10 cellular contexts compared by ENCODE assay signal in genomic region chr13:40433577-40433976, GRCh38.
A peak's percentile ranks its signal among the peaks of the same experiment; 100 is the strongest.
DNase-seq lines count a peak whose midpoint lies in the region; ATAC-seq and FAIRE-seq lines count a peak whose summit lies in the region.
"Had no signal": no experiment of that assay in that cellular context is flagged by ENCODE, and none has a peak within 500 bp of the region (broad histone marks: within the 10 kb centered on the region; RNA-seq: fewer than 3 reads in every experiment).

No MANE protein-coding gene starts in this region.

- no peak overlapping the region for H2BK15ac ChIP-seq in mesenchymal stem cell (ENCODE audit: low read depth, poor library complexity, severe bottlenecking)

- no peaks in the 10 kb centered on the region for H3K27me3 Mint-ChIP-seq in activated CD4-positive, alpha-beta T cell treated with anti-CD3 and anti-CD28 coated beads, Interleukin-2, amount 10 ng/mL, durations not matched to agents 7 days and 5 days

- H3K9me3 Mint-ChIP-seq in activated CD4-positive, alpha-beta T cell treated with anti-CD3 and anti-CD28 coated beads, Interleukin-2, amount 10 ng/mL, durations not matched to agents 7 days and 5 days, result peaks cover 8% of the 10 kb centered on the region

- no peak overlapping the region for H3K4me3 ChIP-seq in small intestine (ENCODE audit: low read depth in 1 of 2, low read length in 2 of 2)
- H3K4me3 ChIP-seq in mesenchymal stem cell (ENCODE audit: insufficient read depth in 1 of 2, low read depth in 1 of 2, low read length in 2 of 2), result no peak overlapping the region

- no peak overlapping the region for H3K14ac ChIP-seq in mesenchymal stem cell (ENCODE audit: low read length in 2 of 2)

- POLR2A ChIA-PET in activated CD4-positive, alpha-beta T cell treated with anti-CD3 and anti-CD28 coated beads, Interleukin-2, amount 10 ng/mL, durations not matched to agents 7 days and 5 days (lab: Charles Lee), result no interaction called here

- H4K91ac ChIP-seq in mesenchymal stem cell (ENCODE audit: low read length), result no peak overlapping the region

- no peak overlapping the region for H2BK120ac ChIP-seq in mesenchymal stem cell (ENCODE audit: low read depth, low read length)

- CTCF ChIA-PET in activated CD4-positive, alpha-beta T cell treated with anti-CD3 and anti-CD28 coated beads, Interleukin-2, amount 10 ng/mL, durations not matched to agents 7 days and 5 days (lab: Charles Lee), result interaction anchor here (0.6 to 1.5 kb wide), 4 partner anchors 18 to 249 kb away, joined by 3 to 4 read pairs (median 3); no protein-coding TSS in a partner anchor

- WGBS in small intestine, 3 donors, result 74 to 87% (median 77%) methylated on average over 4 of the region's 4 CpGs
- WGBS in mesenchymal stem cell, result 79% methylated on average over 4 of the region's 4 CpGs

- no peak overlapping the region for H3K9ac ChIP-seq in mesenchymal stem cell (ENCODE audit: low read length)

- peaks cover 12% of the 10 kb centered on the region for H3K36me3 Mint-ChIP-seq in activated CD4-positive, alpha-beta T cell treated with anti-CD3 and anti-CD28 coated beads, Interleukin-2, amount 10 ng/mL, durations not matched to agents 7 days and 5 days (ENCODE audit: low read depth)

- no peak overlapping the region for H4K8ac ChIP-seq in mesenchymal stem cell (ENCODE audit: low read length)

- no peak overlapping the region for H3K4me2 ChIP-seq in mesenchymal stem cell (ENCODE audit: low read length, poor library complexity, severe bottlenecking)

- H3K27ac ChIP-seq in small intestine (ENCODE audit: low read depth in 1 of 2, low read length in 1 of 2) (no peak overlapping the region), mesenchymal stem cell (ENCODE audit: low read length, poor library complexity, severe bottlenecking) (no peak overlapping the region)

- H2AK5ac ChIP-seq in mesenchymal stem cell (ENCODE audit: low read length, severe bottlenecking), result no peak overlapping the region

- FAIRE-seq in small intestine (lab: Jason Lieb, UNC), result no peak

- H3K4me1 ChIP-seq in small intestine (ENCODE audit: control insufficient read depth in 2 of 2, insufficient read depth in 1 of 2, low read depth in 1 of 2, low read length in 1 of 2) (peaks cover 2 to 5% of the 10 kb centered on the region in 2 donors), mesenchymal stem cell (ENCODE audit: control insufficient read depth, insufficient read depth, low read depth, low read length) (no peaks in the 10 kb centered on the region)

- H3K18ac ChIP-seq in mesenchymal stem cell (ENCODE audit: low read depth in 1 of 2, low read length in 2 of 2), result no peak overlapping the region

- H3K4me1 Mint-ChIP-seq in activated CD4-positive, alpha-beta T cell treated with anti-CD3 and anti-CD28 coated beads, Interleukin-2, amount 10 ng/mL, durations not matched to agents 7 days and 5 days, result peaks cover 49% of the 10 kb centered on the region

- no peak overlapping the region for H3K4me3 Mint-ChIP-seq in activated CD4-positive, alpha-beta T cell treated with anti-CD3 and anti-CD28 coated beads, Interleukin-2, amount 10 ng/mL, durations not matched to agents 7 days and 5 days

- intact Hi-C loops in sciatic nerve (cut with DNase I), result no loop called here

- H3K27ac Mint-ChIP-seq in activated CD4-positive, alpha-beta T cell treated with anti-CD3 and anti-CD28 coated beads, Interleukin-2, amount 10 ng/mL, durations not matched to agents 7 days and 5 days, result peak overlapping the region; percentile 76

- no peaks in the 10 kb centered on the region for H3K36me3 ChIP-seq in small intestine (ENCODE audit: control insufficient read depth in 2 of 2, insufficient read depth in 2 of 2, low read length in 2 of 2)
- H3K36me3 ChIP-seq in mesenchymal stem cell (ENCODE audit: control insufficient read depth in 1 of 2, insufficient read depth in 2 of 2, low read depth in 1 of 2, low read length in 2 of 2), result no peaks in the 10 kb centered on the region

- no peak overlapping the region for H2BK5ac ChIP-seq in mesenchymal stem cell (ENCODE audit: low read depth, low read length, poor library complexity, severe bottlenecking)

- peak; percentile 48 for DNase-seq in activated CD4-positive, alpha-beta T cell treated with anti-CD3 and anti-CD28 coated beads, Interleukin-2, amount 10 ng/mL, durations not matched to agents 7 days and 5 days
- DNase-seq in small intestine, result peak; percentile 42
- no peak for DNase-seq in inferior parietal cortex (ENCODE audit: extremely low spot score)
- no peak for DNase-seq in amniotic stem cell (lab: John Stamatoyannopoulos, UW)
- no peak for DNase-seq in sciatic nerve (ENCODE audit: low spot score)
- no peak for DNase-seq in mesenchymal stem cell
- DNase-seq: anterior cingulate cortex, Kasumi-1 had no signal

- H3K79me1 ChIP-seq in mesenchymal stem cell (replicated peaks; ENCODE audit: low read length, poor library complexity, severe bottlenecking), result no peaks in the 10 kb centered on the region

- no peak overlapping the region for H2AFZ ChIP-seq in mesenchymal stem cell (ENCODE audit: low read depth, low read length)

- ATAC-seq in GM18511 (IDR thresholded peaks at IDR 0.05; ENCODE audit: unreplicated experiment), result peak; percentile 40
- ATAC-seq in HG03354 (IDR thresholded peaks at IDR 0.05; ENCODE audit: poor library complexity, severe bottlenecking, unreplicated experiment), result peak; percentile 58
- ATAC-seq in sciatic nerve, result no peak

- no peaks in the 10 kb centered on the region for H3K9me3 ChIP-seq in small intestine (ENCODE audit: control insufficient read depth, low read depth)
- no peaks in the 10 kb centered on the region for H3K9me3 ChIP-seq in mesenchymal stem cell (ENCODE audit: control insufficient read depth, low read length)

- H3K23ac ChIP-seq in mesenchymal stem cell (ENCODE audit: low read length in 2 of 2), result no peak overlapping the region

- no peak overlapping the region for H3K4ac ChIP-seq in mesenchymal stem cell (ENCODE audit: low read depth in 1 of 2, low read length in 2 of 2)

- H3K27me3 ChIP-seq in small intestine (ENCODE audit: control insufficient read depth in 2 of 2, insufficient read depth in 2 of 2, low read length in 2 of 2) (no peaks in the 10 kb centered on the region), mesenchymal stem cell (ENCODE audit: control insufficient read depth in 1 of 2, insufficient read depth in 1 of 2, low read length in 2 of 2) (no peaks in the 10 kb centered on the region)

- no peak overlapping the region for H2BK12ac ChIP-seq in mesenchymal stem cell (ENCODE audit: low read length in 2 of 2)

Comparison
In these comparisons a context has a peak if more than half of its experiments do, and no peak if none do; other contexts are left out.
1. DNase-seq: peak in activated CD4-positive, alpha-beta T cell treated with anti-CD3 and anti-CD28 coated beads, Interleukin-2, amount 10 ng/mL, durations not matched to agents 7 days and 5 days (single experiment) and small intestine (single experiment); none in inferior parietal cortex (single experiment), amniotic stem cell (single experiment), sciatic nerve (single experiment) and mesenchymal stem cell (single experiment).